24 cellular contexts compared by ENCODE assay signal in the genomic region with DNA sequence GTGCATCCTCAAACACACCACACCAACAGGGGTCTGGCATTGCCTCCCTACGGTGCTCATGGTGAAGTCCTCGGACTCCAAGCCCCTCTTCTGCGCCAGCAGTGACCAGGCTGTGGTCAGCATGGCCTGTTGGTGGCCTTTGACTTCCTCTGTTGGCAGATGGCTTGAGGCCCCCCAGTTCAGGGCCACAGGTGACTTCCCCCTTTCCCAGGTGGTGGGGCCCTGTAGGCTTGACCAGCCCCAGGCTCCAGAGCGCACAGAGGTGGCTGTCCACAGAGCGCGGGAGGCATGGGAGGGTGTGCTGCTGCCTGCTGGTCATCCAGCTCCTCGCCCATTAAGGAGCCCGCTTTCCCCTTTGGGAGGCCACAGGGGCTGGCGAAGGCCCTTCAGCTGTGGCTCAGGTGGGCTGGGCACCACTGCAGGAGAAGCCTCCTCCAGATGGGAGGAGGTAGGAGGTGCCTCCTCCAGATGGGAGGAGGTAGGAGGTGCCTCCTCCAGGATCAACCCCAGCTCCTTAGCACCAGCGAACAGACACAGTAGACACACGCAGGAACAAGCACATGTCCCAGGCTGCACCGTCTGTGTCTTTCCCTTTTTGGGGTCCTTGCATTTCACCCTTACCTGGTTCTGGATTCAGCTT. TPM values are rescaled to one million over a fixed set of nuclear protein-coding genes. Genes with fewer than 3 reads are reported as not detected.
DNase-seq lines count a peak whose midpoint lies in the region; ATAC-seq, FAIRE-seq and TF ChIP-seq lines count a peak whose summit lies in the region.
"Had no signal": no experiment of that assay in that cellular context is flagged by ENCODE, and none has a peak within 500 bp of the region (broad histone marks: within the 10 kb centered on the region; RNA-seq: fewer than 3 reads in every experiment).

No MANE protein-coding gene starts in this region.

- TF ChIP-seq CTCF in coronary artery (IDR thresholded peaks at IDR 0.05), result no peak
- no peak for TF ChIP-seq CTCF in HepG2 (CRISPR knock-in tag; IDR thresholded peaks at IDR 0.05)
- no peak for TF ChIP-seq CTCF in tibial artery (IDR thresholded peaks at IDR 0.05)
- TF ChIP-seq CTCF in GM23338 (conservative IDR thresholded peaks at IDR 0.05; ENCODE audit: low read depth in 2 of 2), result no peak

- no peaks in the 10 kb centered on the region for H3K79me2 ChIP-seq in HepG2 (ENCODE audit: insufficient read depth, low read length)
- no peaks in the 10 kb centered on the region for H3K79me2 ChIP-seq in GM23338 (replicated peaks; ENCODE audit: insufficient read depth)

- H2AFZ ChIP-seq in HepG2 (ENCODE audit: low read length) (no peak overlapping the region), GM23338 (no peak overlapping the region)

- no TSS peak for BruUV-seq in HepG2 (replicated peaks; lab: Mats Ljungman, UMichigan)

- FAIRE-seq in HepG2 (lab: Jason Lieb, UNC), result no peak

- TF ChIP-seq EP300 in HepG2 (IDR thresholded peaks at IDR 0.05; ENCODE audit: low read depth in 2 of 2, low read length in 2 of 2) (no peak), HepG2 (CRISPR knock-in tag; IDR thresholded peaks at IDR 0.05; ENCODE audit: borderline replicate concordance) (no peak)

- ATAC-seq in HepG2 (peak; percentile 12; the same call in 1 of the 3 replicates), GM23338 (no peak)
- ATAC-seq in stimulated activated naive B cell treated with anti-CD40 and anti-IgM and Interleukin-4, amounts not matched to agents 10 μg/mL and 1 μg/mL and 100 μg/mL, for 72 hours (replicated peaks), result no peak
- ATAC-seq: activated T-cell treated with anti-CD3 and anti-CD28 coated beads, Interleukin-2, amount 50 U/mL, for 72 hours; heart left ventricle; PC-3 had no signal

- intact Hi-C loops in activated naive CD4-positive, alpha-beta T cell treated with anti-CD3 and anti-CD28 coated beads for 36 hours (cut with micrococcal nuclease), result no loop called here
- intact Hi-C loops in HepG2 (cut with micrococcal nuclease; ENCODE audit: unreplicated experiment), result loop anchor here (10.0 kb wide), 1 partner anchor 186 kb away; no protein-coding TSS in a partner anchor
- intact Hi-C loops in tibial artery (cut with DNase I; ENCODE audit: low total_unique reads), result loop anchor here (5.0 kb wide), 1 partner anchor 123 kb away; no protein-coding TSS in a partner anchor

- H3K9ac ChIP-seq in HepG2 (ENCODE audit: insufficient read depth, low read depth, low read length), result no peak overlapping the region

- POLR2A ChIA-PET in HepG2 (lab: Yijun Ruan, JAX), result no interaction called here

- no peak overlapping the region for H3K27ac ChIP-seq in coronary artery
- no peak overlapping the region for H3K27ac ChIP-seq in HepG2 (ENCODE audit: extremely low read length, insufficient read depth, low read length)
- H3K27ac ChIP-seq in tibial artery, result no peak overlapping the region
- no peak overlapping the region for H3K27ac ChIP-seq in GM23338 (ENCODE audit: low read depth)
- H3K27ac ChIP-seq: breast epithelium, heart left ventricle, HL-60, SJSA1, VCaP had no signal

- in situ Hi-C loops in HepG2 (cut with HindIII; ENCODE audit: extremely low pct_ligation_motif_present, low pct_unique_long_range_greater_than_20kb), result loop anchor here (5.0 kb wide), 1 partner anchor 123 kb away; no protein-coding TSS in a partner anchor

- no peak for TF ChIP-seq RAD21 in HepG2 (CRISPR knock-in tag; IDR thresholded peaks at IDR 0.05)

- H3K4me1 ChIP-seq in HepG2 (ENCODE audit: insufficient read depth, low read length), result no peaks in the 10 kb centered on the region
- H3K4me1 ChIP-seq in tibial artery, result peaks cover 0 to 8% (median 3%) of the 10 kb centered on the region in 4 donors
- no peaks in the 10 kb centered on the region for H3K4me1 ChIP-seq in GM23338 (ENCODE audit: insufficient read depth)
- H3K4me1 ChIP-seq: breast epithelium, SJSA1 had no signal

- CTCF ChIA-PET in activated naive CD4-positive, alpha-beta T cell treated with anti-CD3 and anti-CD28 coated beads for 36 hours (lab: Charles Lee), result interaction anchor here (1.2 kb wide), 1 partner anchor 172 kb away, joined by 3 read pairs; no protein-coding TSS in a partner anchor
- CTCF ChIA-PET in HepG2 (lab: Yijun Ruan, JAX; ENCODE audit: low intra/inter-chr PET ratio, low total read pairs), result no interaction called here

- peak; percentile 5 for DNase-seq in activated naive CD4-positive, alpha-beta T cell treated with anti-CD3 and anti-CD28 coated beads, Interleukin-2, amount 50 U/mL, for 16 hours
- no peak for DNase-seq in activated naive CD4-positive, alpha-beta T cell treated with anti-CD3 and anti-CD28 coated beads for 36 hours
- DNase-seq in coronary artery (ENCODE audit: low spot score) (peak; percentile 54), HepG2 (ENCODE audit: low spot score) (no peak), tibial artery (peak; percentile 13 to 54), NCI-H446 (lab: John Stamatoyannopoulos, UW) (no peak), GM23338 (ENCODE audit: low spot score) (no peak)
- no peak for DNase-seq in stimulated activated naive B cell treated with anti-CD40 and anti-IgM and Interleukin-4, amounts not matched to agents 10 μg/mL and 1 μg/mL and 100 μg/mL, for 72 hours
- DNase-seq: activated CD4-positive, alpha-beta T cell treated with anti-CD3 and anti-CD28 coated beads, Interleukin-2, amount 50 U/mL, for 48 hours; activated T-cell treated with anti-CD3 and anti-CD28 coated beads, Interleukin-2, amount 50 U/mL, for 72 hours; CD4-positive, CD25-positive, alpha-beta regulatory T cell; DMS153; GDM1; MM.1S; occipital lobe; PC-3 had no signal

- TF ChIP-seq POLR2A in HepG2 (IDR thresholded peaks at IDR 0.05; ENCODE audit: insufficient read depth in 1 of 2, low read depth in 2 of 2, low read length in 2 of 2), result no peak

- H3K27me3 ChIP-seq in HepG2 (ENCODE audit: control insufficient read depth in 1 of 2, insufficient read depth in 2 of 2, low read length in 2 of 2), result peaks cover 18 to 76% of the 10 kb centered on the region in 2 experiments; a peak in 4 of 5 replicates
- H3K27me3 ChIP-seq in tibial artery, result peaks cover 0 to 63% of the 10 kb centered on the region in 2 donors
- peaks cover 5% of the 10 kb centered on the region; the same call in 1 of the 2 replicates for H3K27me3 ChIP-seq in GM23338 (ENCODE audit: insufficient read depth)

- H3K4me3 ChIP-seq in coronary artery (no peak overlapping the region), HepG2 (replicated peaks in 1 of 3; ENCODE audit: insufficient read depth in 1 of 3, low read depth in 2 of 3, low read length in 3 of 3) (no peak overlapping the region), tibial artery (no peak overlapping the region), GM23338 (no peak overlapping the region)
- H3K4me3 ChIP-seq: breast epithelium, heart left ventricle, lung, SJSA1 had no signal

- no peaks in the 10 kb centered on the region for H3K9me3 ChIP-seq in HepG2 (ENCODE audit: low read length)
- no peaks in the 10 kb centered on the region for H3K9me3 ChIP-seq in tibial artery
- H3K9me3 ChIP-seq: breast epithelium, heart left ventricle, SJSA1 had no signal

- no peaks in the 10 kb centered on the region for H3K9me3 Mint-ChIP-seq in activated naive CD4-positive, alpha-beta T cell treated with anti-CD3 and anti-CD28 coated beads for 36 hours
- H3K9me3 Mint-ChIP-seq in stimulated activated naive B cell treated with anti-CD40 and anti-IgM and Interleukin-4, amounts not matched to agents 10 μg/mL and 1 μg/mL and 100 μg/mL, for 72 hours, result no peaks in the 10 kb centered on the region
- H3K9me3 Mint-ChIP-seq in GM23338, result peaks cover 12% of the 10 kb centered on the region
- H3K9me3 Mint-ChIP-seq: CD4-positive, CD25-positive, alpha-beta regulatory T cell had no signal

- H3K4me2 ChIP-seq in HepG2 (ENCODE audit: low read depth, low read length), result no peak overlapping the region
- no peak overlapping the region for H3K4me2 ChIP-seq in GM23338

- H3F3A ChIP-seq in GM23338 (replicated peaks; ENCODE audit: low read depth), result peaks cover 14% of the 10 kb centered on the region

- H4K20me1 ChIP-seq in HepG2 (ENCODE audit: insufficient read depth, low read length), result peaks cover 13% of the 10 kb centered on the region
- no peaks in the 10 kb centered on the region for H4K20me1 ChIP-seq in GM23338 (replicated peaks; ENCODE audit: insufficient read depth)

- peaks cover 9% of the 10 kb centered on the region for H3K27me3 Mint-ChIP-seq in activated naive CD4-positive, alpha-beta T cell treated with anti-CD3 and anti-CD28 coated beads for 36 hours (ENCODE audit: low read depth)
- peaks cover 19 to 49% of the 10 kb centered on the region in 2 donors for H3K27me3 Mint-ChIP-seq in stimulated activated naive B cell treated with anti-CD40 and anti-IgM and Interleukin-4, amounts not matched to agents 10 μg/mL and 1 μg/mL and 100 μg/mL, for 72 hours
- peaks cover 12% of the 10 kb centered on the region for H3K27me3 Mint-ChIP-seq in GM23338 (ENCODE audit: insufficient read depth, low read depth, poor library complexity)
- H3K27me3 Mint-ChIP-seq: CD4-positive, CD25-positive, alpha-beta regulatory T cell had no signal

- no peaks in the 10 kb centered on the region for H3K36me3 ChIP-seq in HepG2 (replicated peaks in 1 of 2; ENCODE audit: control insufficient read depth in 1 of 2, insufficient read depth in 2 of 2, low read length in 2 of 2)
- H3K36me3 ChIP-seq in tibial artery, result no peaks in the 10 kb centered on the region
- no peaks in the 10 kb centered on the region for H3K36me3 ChIP-seq in GM23338 (ENCODE audit: insufficient read depth)
- H3K36me3 ChIP-seq: breast epithelium, heart left ventricle, SJSA1 had no signal

- H3K27ac Mint-ChIP-seq in activated naive CD4-positive, alpha-beta T cell treated with anti-CD3 and anti-CD28 coated beads for 36 hours, result no peak overlapping the region
- H3K27ac Mint-ChIP-seq in stimulated activated naive B cell treated with anti-CD40 and anti-IgM and Interleukin-4, amounts not matched to agents 10 μg/mL and 1 μg/mL and 100 μg/mL, for 72 hours, result no peak overlapping the region
- no peak overlapping the region for H3K27ac Mint-ChIP-seq in GM23338
- H3K27ac Mint-ChIP-seq: activated T-cell treated with anti-CD3 and anti-CD28 coated beads, Interleukin-2, amount 50 U/mL, for 72 hours; CD4-positive, CD25-positive, alpha-beta regulatory T cell; T-helper 1 cell treated with Interleukin-12 subunit alpha and Interleukin-12 subunit beta and Interleukin-4 antibody, amounts not matched to agents 30 μg/mL and 1 μg/mL, for 36 hours had no signal

- no peaks in the 10 kb centered on the region for H3K4me1 Mint-ChIP-seq in activated naive CD4-positive, alpha-beta T cell treated with anti-CD3 and anti-CD28 coated beads for 36 hours (ENCODE audit: low read depth)
- peaks cover 0 to 2% of the 10 kb centered on the region in 2 donors for H3K4me1 Mint-ChIP-seq in stimulated activated naive B cell treated with anti-CD40 and anti-IgM and Interleukin-4, amounts not matched to agents 10 μg/mL and 1 μg/mL and 100 μg/mL, for 72 hours
- peaks cover 3% of the 10 kb centered on the region; the same call in 1 of the 3 replicates for H3K4me1 Mint-ChIP-seq in GM23338
- H3K4me1 Mint-ChIP-seq: CD4-positive, CD25-positive, alpha-beta regulatory T cell had no signal

- no peaks in the 10 kb centered on the region for H3K36me3 Mint-ChIP-seq in activated naive CD4-positive, alpha-beta T cell treated with anti-CD3 and anti-CD28 coated beads for 36 hours (ENCODE audit: low read depth)
- H3K36me3 Mint-ChIP-seq in stimulated activated naive B cell treated with anti-CD40 and anti-IgM and Interleukin-4, amounts not matched to agents 10 μg/mL and 1 μg/mL and 100 μg/mL, for 72 hours, result no peaks in the 10 kb centered on the region
- H3K36me3 Mint-ChIP-seq in GM23338 (ENCODE audit: low read depth), result no peaks in the 10 kb centered on the region; the same call in 1 of the 3 replicates
- H3K36me3 Mint-ChIP-seq: CD4-positive, CD25-positive, alpha-beta regulatory T cell had no signal

- 12% methylated on average over 7 of the region's 12 CpGs for WGBS in HepG2 (ENCODE audit: low lambda C conversion rate)

- H3K9me2 ChIP-seq in GM23338 (ENCODE audit: insufficient read depth), result no peaks in the 10 kb centered on the region

- H3K4me3 Mint-ChIP-seq in activated naive CD4-positive, alpha-beta T cell treated with anti-CD3 and anti-CD28 coated beads for 36 hours, result no peak overlapping the region
- H3K4me3 Mint-ChIP-seq in stimulated activated naive B cell treated with anti-CD40 and anti-IgM and Interleukin-4, amounts not matched to agents 10 μg/mL and 1 μg/mL and 100 μg/mL, for 72 hours, result no peak overlapping the region
- H3K4me3 Mint-ChIP-seq in GM23338, result no peak overlapping the region
- H3K4me3 Mint-ChIP-seq: activated T-cell treated with anti-CD3 and anti-CD28 coated beads, Interleukin-2, amount 50 U/mL, for 72 hours; CD4-positive, CD25-positive, alpha-beta regulatory T cell; T-helper 1 cell treated with Interleukin-12 subunit alpha and Interleukin-12 subunit beta and Interleukin-4 antibody, amounts not matched to agents 30 μg/mL and 1 μg/mL, for 36 hours had no signal

RNA-seq across cellular contexts. Expression of gene BHLHE23, which starts 52.1 kb away (rescaled TPM):
- total RNA-seq in activated naive CD4-positive, alpha-beta T cell treated with anti-CD3 and anti-CD28 coated beads for 36 hours, result not detected
- total RNA-seq in HepG2 (2016; rRNA removed; fragmentation: Illumina TruSeq; extraction: Trizol), result not detected in 2 replicates
- not detected in 2 replicates for total RNA-seq in HepG2 (2016; cell fraction: cytosol; rRNA removed; fragmentation: Illumina TruSeq; extraction: Trizol; ENCODE audit: low read depth)
- not detected in 2 replicates for total RNA-seq in HepG2 (2016; cell fraction: insoluble cytoplasmic fraction; rRNA removed; fragmentation: Illumina TruSeq; extraction: Trizol)
- total RNA-seq in HepG2 (2016; cell fraction: membrane; rRNA removed; fragmentation: Illumina TruSeq; extraction: Trizol), result not detected in 2 replicates
- not detected in 2 replicates for total RNA-seq in HepG2 (2016; cell fraction: nucleus; rRNA removed; fragmentation: Illumina TruSeq; extraction: Trizol)
- polyA plus RNA-seq in HepG2 (2011; rRNA removed) (not detected in 2 replicates), GM23338 (2016; fragmentation: Nextera tagmentation; extraction: Ambion mirVana) (0.52 TPM in 2 replicates)
- polyA plus RNA-seq in HepG2 (2011; cell fraction: cytosol; rRNA removed), result not detected in 2 replicates
- not detected in 2 replicates for polyA plus RNA-seq in HepG2 (2011; cell fraction: nucleus; rRNA removed)
- not detected in 2 replicates for polyA plus RNA-seq in HepG2 (2012)
- not detected in 2 replicates for polyA plus RNA-seq in HepG2 (2016; cell fraction: cytosol; fragmentation: Illumina TruSeq; extraction: Trizol; ENCODE audit: low read depth)
- polyA plus RNA-seq in HepG2 (2016; cell fraction: insoluble cytoplasmic fraction; fragmentation: Illumina TruSeq; extraction: Trizol; ENCODE audit: low read depth), result not detected in 2 replicates
- polyA plus RNA-seq in HepG2 (2016; cell fraction: membrane; fragmentation: Illumina TruSeq; extraction: Trizol; ENCODE audit: low read depth), result not detected in 2 replicates
- not detected in 2 replicates for polyA plus RNA-seq in HepG2 (2016; cell fraction: nucleus; fragmentation: Illumina TruSeq; extraction: Trizol; ENCODE audit: insufficient read depth, low read depth)
- not detected in 2 replicates for polyA minus RNA-seq in HepG2 (2011; rRNA and poly(A)+ RNA removed; ENCODE audit: low replicate concordance)
- not detected in 2 replicates for polyA minus RNA-seq in HepG2 (2011; cell fraction: cytosol; rRNA and poly(A)+ RNA removed)
- not detected in 2 replicates for polyA minus RNA-seq in HepG2 (2011; cell fraction: nucleus; rRNA and poly(A)+ RNA removed)
- 5.0 and 6.6 TPM in 2 replicates for total RNA-seq in GM23338 (2014; rRNA removed; shearing (Covaris generic))
- total RNA-seq: activated T-cell treated with anti-CD3 and anti-CD28 coated beads, Interleukin-2, amount 50 U/mL, for 72 hours; breast epithelium; CD4-positive, CD25-positive, alpha-beta regulatory T cell; heart left ventricle; lung; occipital lobe; PC-3; SJSA1 had no signal
- polyA plus RNA-seq: adipose tissue; CD4-positive, CD25-positive, alpha-beta regulatory T cell; heart left ventricle; lung had no signal

Comparison
In these comparisons a context has a peak if more than half of its experiments do, and no peak if none do; other contexts are left out.
1. DNase-seq: peak in activated naive CD4-positive, alpha-beta T cell treated with anti-CD3 and anti-CD28 coated beads, Interleukin-2, amount 50 U/mL, for 16 hours (single experiment), coronary artery (single experiment) and tibial artery (2 of 2); none in activated naive CD4-positive, alpha-beta T cell treated with anti-CD3 and anti-CD28 coated beads for 36 hours (single experiment), HepG2 (single experiment), NCI-H446 (0 of 2), stimulated activated naive B cell treated with anti-CD40 and anti-IgM and Interleukin-4, amounts not matched to agents 10 μg/mL and 1 μg/mL and 100 μg/mL, for 72 hours (single experiment) and GM23338 (single experiment).